Comparison of ENCODE assay signal across 1 cellular context in genomic region chr3:104606812-104607211, GRCh38.
TF ChIP-seq lines count a peak whose summit lies in the region.

No MANE protein-coding gene starts in this region.

TF ChIP-seq in HepG2, 621 proteins besides CTCF, POLR2A, EP300 and RAD21 (continued from another document):
- TF ChIP-seq ATF2 (CRISPR knock-in tag; IDR thresholded peaks at IDR 0.05), result no peak
- TF ChIP-seq KMT2B (CRISPR knock-in tag; IDR thresholded peaks at IDR 0.05), result no peak
- no peak for TF ChIP-seq ZNF614 (CRISPR knock-in tag; IDR thresholded peaks at IDR 0.05; ENCODE audit: borderline replicate concordance)
- no peak for TF ChIP-seq YY1 (IDR thresholded peaks at IDR 0.05; ENCODE audit: insufficient read depth, insufficient replicate concordance, low read depth, low read length)
- no peak for TF ChIP-seq STAT5B (CRISPR knock-in tag; IDR thresholded peaks at IDR 0.05)
- no peak for TF ChIP-seq TOE1 (CRISPR knock-in tag; IDR thresholded peaks at IDR 0.05)
- TF ChIP-seq ZBTB7A (CRISPR knock-in tag; IDR thresholded peaks at IDR 0.05), result no peak
- no peak for TF ChIP-seq HOMEZ (CRISPR knock-in tag; IDR thresholded peaks at IDR 0.05; ENCODE audit: low read depth)
- TF ChIP-seq ZNF883 (CRISPR knock-in tag; IDR thresholded peaks at IDR 0.05; ENCODE audit: not compliant biosample characterization), result no peak
